Comparison of ENCODE assay signal across 8 cellular contexts in the genomic region with DNA sequence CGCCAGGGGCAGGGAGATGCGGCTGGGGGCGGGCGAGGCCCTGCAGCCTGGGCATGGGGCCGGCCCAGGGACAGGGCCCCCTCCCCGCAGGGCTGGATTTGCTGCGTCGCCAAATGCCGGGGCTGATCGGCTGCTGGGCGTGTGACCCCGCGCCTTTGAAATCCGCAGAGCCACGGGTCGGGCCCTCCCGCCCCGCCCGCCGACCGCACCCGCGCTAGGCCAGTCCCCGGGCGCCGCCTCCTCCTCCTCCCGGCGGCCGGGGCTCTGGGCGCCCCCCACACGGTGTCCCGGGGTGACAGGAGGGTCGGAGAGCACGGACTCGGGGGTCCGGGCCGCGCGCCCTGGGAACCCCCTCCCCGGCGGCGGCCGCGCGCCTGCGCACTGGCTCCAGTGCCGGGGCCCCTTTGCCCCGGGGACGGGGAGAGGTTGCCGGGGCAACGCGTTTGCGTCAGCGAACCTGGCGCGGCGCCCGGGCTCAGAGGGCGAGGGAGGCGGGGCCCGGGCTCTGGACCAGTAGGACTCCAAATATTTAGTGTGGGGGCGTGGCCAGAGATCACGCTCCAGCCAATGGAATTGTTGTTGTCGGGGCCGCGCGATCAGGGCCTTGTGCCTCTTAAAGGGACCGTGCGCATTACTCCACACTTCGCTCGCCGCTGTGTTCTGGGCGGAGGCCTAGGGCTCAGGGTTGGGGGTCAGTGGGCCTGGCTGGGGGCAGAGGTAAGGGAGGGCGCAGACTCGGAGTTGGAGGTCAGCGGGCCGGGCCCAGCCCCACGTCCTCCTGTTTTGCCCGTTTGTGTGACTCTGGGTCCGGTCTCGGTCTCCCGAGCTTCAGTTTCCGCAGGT. TPM values are rescaled to one million over a fixed set of nuclear protein-coding genes. Genes with fewer than 3 reads are reported as not detected.
A peak's percentile ranks its signal among the peaks of the same experiment; 100 is the strongest.
DNase-seq lines count a peak whose midpoint lies in the region; ATAC-seq and TF ChIP-seq lines count a peak whose summit lies in the region.

No MANE protein-coding gene starts in this region.

- peak overlapping the region; percentile 94 for H3K27ac Mint-ChIP-seq in activated naive CD4-positive, alpha-beta T cell treated with anti-CD3 and anti-CD28 coated beads, Interleukin-2, amount 50 U/mL, for 24 hours

- peak overlapping the region; percentile 96 for H3K9ac ChIP-seq in SK-N-MC (ENCODE audit: insufficient read length)

- H3K27me3 ChIP-seq in GM06990 (replicated peaks; ENCODE audit: control insufficient read depth, insufficient read depth, low read length) = no peaks in the 10 kb centered on the region; the same call in 1 of the 2 replicates

- H3K27me3 Mint-ChIP-seq in activated naive CD4-positive, alpha-beta T cell treated with anti-CD3 and anti-CD28 coated beads, Interleukin-2, amount 50 U/mL, for 24 hours = no peaks in the 10 kb centered on the region

- peak overlapping the region; percentile 96 for H3K27ac ChIP-seq in SK-N-MC
- H3K27ac ChIP-seq in temporal lobe (ENCODE audit: low read depth, low read length) = peak overlapping the region; percentile 99

- H3K9me3 ChIP-seq in SK-N-MC (ENCODE audit: low read depth, low read length) = no peaks in the 10 kb centered on the region

- H3K36me3 Mint-ChIP-seq in activated naive CD4-positive, alpha-beta T cell treated with anti-CD3 and anti-CD28 coated beads, Interleukin-2, amount 50 U/mL, for 24 hours = no peaks in the 10 kb centered on the region

- H3K4me1 Mint-ChIP-seq in activated naive CD4-positive, alpha-beta T cell treated with anti-CD3 and anti-CD28 coated beads, Interleukin-2, amount 50 U/mL, for 24 hours = peaks cover 45% of the 10 kb centered on the region

- H3K9me3 Mint-ChIP-seq in activated naive CD4-positive, alpha-beta T cell treated with anti-CD3 and anti-CD28 coated beads, Interleukin-2, amount 50 U/mL, for 24 hours = no peaks in the 10 kb centered on the region

- ATAC-seq in HG02571 (IDR thresholded peaks at IDR 0.05; ENCODE audit: unreplicated experiment) = peak; percentile 73

- no peak for TF ChIP-seq CTCF in GM06990 (IDR thresholded peaks at IDR 0.05; ENCODE audit: insufficient read depth, low read length, poor library complexity, severe bottlenecking)

- peak overlapping the region; percentile 67 for H3K4me3 ChIP-seq in GM06990 (replicated peaks; ENCODE audit: low read depth, low read length)
- peak overlapping the region; percentile 97 for H3K4me3 ChIP-seq in SK-N-MC

- DNase-seq in GM06990 (ENCODE audit: extremely low read depth, insufficient read length) (peak; percentile 98), NCI-H1048 (lab: John Stamatoyannopoulos, UW) (peak; percentile 98), SK-N-MC (ENCODE audit: low read depth, low spot score) (peak; percentile 93), glomerular endothelial cell (ENCODE audit: extremely low read depth, low read depth, low spot score) (peak; percentile 74), occipital lobe (lab: John Stamatoyannopoulos, UW) (peak; percentile 96)

- peak overlapping the region; percentile 90 for H3K4me3 Mint-ChIP-seq in activated naive CD4-positive, alpha-beta T cell treated with anti-CD3 and anti-CD28 coated beads, Interleukin-2, amount 50 U/mL, for 24 hours

- H3K36me3 ChIP-seq in GM06990 (ENCODE audit: control insufficient read depth, insufficient read depth, low read length) (no peaks in the 10 kb centered on the region), SK-N-MC (ENCODE audit: insufficient read depth, low read length) (no peaks in the 10 kb centered on the region)

RNA-seq across cellular contexts. Expression of a gene that starts 10.3 kb away (rescaled TPM):
- total RNA-seq in glomerular endothelial cell (113 TPM in 2 replicates), occipital lobe (16.8 TPM), temporal lobe (13.0 TPM)

RNA-seq across cellular contexts. Expression of a gene that starts 34.8 kb away (rescaled TPM):
- total RNA-seq in glomerular endothelial cell = 60.3 and 72.4 TPM in 2 replicates
- total RNA-seq in occipital lobe = 14.2 TPM
- 13.0 TPM for total RNA-seq in temporal lobe

RNA-seq across cellular contexts. Expression of a gene that starts 35.4 kb away (rescaled TPM):
- total RNA-seq in glomerular endothelial cell (0.99 and 6.6 TPM in 2 replicates), occipital lobe (2.2 TPM), temporal lobe (3.0 TPM)

RNA-seq across cellular contexts. Expression of a gene that starts 45.8 kb away (rescaled TPM):
- total RNA-seq in glomerular endothelial cell = 80.6 and 82.3 TPM in 2 replicates
- 49.1 TPM for total RNA-seq in occipital lobe
- total RNA-seq in temporal lobe = 56.5 TPM

Comparison
In these comparisons a context has a peak if more than half of its experiments do, and no peak if none do; other contexts are left out.
1. Peak in every context shown above with its lines: DNase-seq, ATAC-seq, H3K4me3 ChIP-seq and H3K27ac ChIP-seq.